8 cellular contexts compared by ENCODE assay signal in the genomic region with DNA sequence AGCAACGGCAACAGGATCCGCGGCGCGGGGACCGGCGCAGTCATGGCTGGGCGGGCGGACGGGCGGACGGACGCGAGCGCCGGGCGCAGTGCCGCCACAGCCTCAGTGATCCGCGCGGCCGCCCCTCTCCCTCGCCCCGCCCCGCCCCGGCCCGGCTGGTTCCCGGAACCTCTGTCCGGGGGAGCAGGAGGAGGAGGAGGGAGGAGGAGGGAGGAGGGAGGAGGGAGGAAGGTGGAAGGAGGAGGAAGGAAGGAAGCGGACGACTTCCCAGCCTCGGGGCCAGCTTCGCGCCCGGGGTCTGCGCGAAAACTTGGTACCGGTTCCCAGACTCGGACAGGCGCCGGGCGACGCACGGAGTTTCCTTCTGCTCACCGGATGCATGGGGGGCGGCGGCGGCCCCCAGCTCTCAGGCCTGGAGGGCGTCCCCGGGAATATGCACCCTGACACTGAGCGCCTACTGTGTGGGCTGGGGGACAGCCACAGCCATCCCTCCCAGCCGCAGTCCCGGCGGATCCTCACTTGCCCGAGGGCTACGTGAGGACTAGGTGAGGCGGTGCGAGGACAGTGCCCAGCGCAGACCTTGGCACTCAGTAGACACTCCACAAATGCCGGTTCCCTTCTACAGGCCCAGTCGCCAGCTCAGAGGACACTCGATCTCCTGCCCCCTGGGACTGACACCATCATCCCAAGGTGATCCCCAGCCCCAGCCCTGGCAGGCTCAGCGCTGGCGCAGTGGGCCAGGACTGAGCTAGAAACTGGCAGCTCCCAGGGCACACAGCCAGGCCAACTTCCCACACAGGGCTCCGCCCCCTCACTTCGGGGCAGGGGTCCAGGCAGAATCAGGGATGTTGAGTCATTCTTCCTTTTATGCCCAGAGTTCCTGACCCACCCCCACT. TPM values are rescaled to one million over a fixed set of nuclear protein-coding genes. Genes with fewer than 3 reads are reported as not detected.
A peak's percentile ranks its signal among the peaks of the same experiment; 100 is the strongest.
DNase-seq lines count a peak whose midpoint lies in the region; ATAC-seq and TF ChIP-seq lines count a peak whose summit lies in the region.

A gene with protein sequence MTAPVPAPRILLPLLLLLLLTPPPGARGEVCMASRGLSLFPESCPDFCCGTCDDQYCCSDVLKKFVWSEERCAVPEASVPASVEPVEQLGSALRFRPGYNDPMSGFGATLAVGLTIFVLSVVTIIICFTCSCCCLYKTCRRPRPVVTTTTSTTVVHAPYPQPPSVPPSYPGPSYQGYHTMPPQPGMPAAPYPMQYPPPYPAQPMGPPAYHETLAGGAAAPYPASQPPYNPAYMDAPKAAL (minus strand): TSS at position 124 of the 896 bp plus-strand sequence. CDS start 80 bp downstream, at position 44.

- ATAC-seq in activated CD8-positive, alpha-beta T cell treated with anti-CD3 and anti-CD28 coated beads, Interleukin-2, amount 10 ng/mL, durations not matched to agents 7 days and 5 days = peak; percentile 75
- peak; percentile 61 for ATAC-seq in effector memory CD8-positive, alpha-beta T cell (replicated peaks)
- ATAC-seq in GM21367 (IDR thresholded peaks at IDR 0.05; ENCODE audit: unreplicated experiment) = no peak

- POLR2A ChIA-PET in activated CD8-positive, alpha-beta T cell treated with anti-CD3 and anti-CD28 coated beads, Interleukin-2, amount 10 ng/mL, durations not matched to agents 7 days and 5 days (lab: Charles Lee) = interaction anchor here (0.6 to 3.6 kb wide), 6 partner anchors 25 to 64 kb away, joined by 3 to 35 read pairs (median 7); a partner anchor contains a TSS

- CTCF ChIA-PET in activated CD8-positive, alpha-beta T cell treated with anti-CD3 and anti-CD28 coated beads, Interleukin-2, amount 10 ng/mL, durations not matched to agents 7 days and 5 days (lab: Charles Lee) = interaction anchor here (1.1 to 10.0 kb wide), 6 partner anchors 8 to 68 kb away, joined by 3 to 117 read pairs (median 4); no protein-coding TSS in a partner anchor

- no peaks in the 10 kb centered on the region for H3K9me3 Mint-ChIP-seq in activated CD8-positive, alpha-beta T cell treated with anti-CD3 and anti-CD28 coated beads, Interleukin-2, amount 10 ng/mL, durations not matched to agents 7 days and 5 days (ENCODE audit: insufficient read depth)
- H3K9me3 Mint-ChIP-seq in effector memory CD8-positive, alpha-beta T cell = no peaks in the 10 kb centered on the region

- H3K27me3 Mint-ChIP-seq in activated CD8-positive, alpha-beta T cell treated with anti-CD3 and anti-CD28 coated beads, Interleukin-2, amount 10 ng/mL, durations not matched to agents 7 days and 5 days (ENCODE audit: low read depth) = no peaks in the 10 kb centered on the region
- H3K27me3 Mint-ChIP-seq in effector memory CD8-positive, alpha-beta T cell = no peaks in the 10 kb centered on the region

- in situ Hi-C loops in GM13976 (cut with MboI; ENCODE audit: low sequenced_read_pairs, unreplicated experiment) = no loop called here

- peak within 1 kb of the TSS; percentile 79 for H3K4me3 Mint-ChIP-seq in activated CD8-positive, alpha-beta T cell treated with anti-CD3 and anti-CD28 coated beads, Interleukin-2, amount 10 ng/mL, durations not matched to agents 7 days and 5 days
- H3K4me3 Mint-ChIP-seq in effector memory CD8-positive, alpha-beta T cell = peak within 1 kb of the TSS; percentile 83 to 86

- H3K4me1 Mint-ChIP-seq in activated CD8-positive, alpha-beta T cell treated with anti-CD3 and anti-CD28 coated beads, Interleukin-2, amount 10 ng/mL, durations not matched to agents 7 days and 5 days (ENCODE audit: low read depth) = peaks cover 64% of the 10 kb centered on the region
- H3K4me1 Mint-ChIP-seq in effector memory CD8-positive, alpha-beta T cell (ENCODE audit: low read depth in 2 of 2) = peaks cover 45 to 55% of the 10 kb centered on the region in 2 donors

- TF ChIP-seq CTCF in GM13976 (IDR thresholded peaks at IDR 0.05; ENCODE audit: borderline replicate concordance, control extremely low read depth, extremely low read depth, insufficient read depth, missing control alignments) = no peak

- peak; percentile 82 for DNase-seq in GM13976 (ENCODE audit: low spot score)
- DNase-seq in MV-4-11 (lab: John Stamatoyannopoulos, UW) = peak; percentile 5
- peak; percentile 64 for DNase-seq in activated CD8-positive, alpha-beta T cell treated with anti-CD3 and anti-CD28 coated beads, Interleukin-2, amount 10 ng/mL, durations not matched to agents 7 days and 5 days
- DNase-seq in effector memory CD8-positive, alpha-beta T cell = peak; percentile 40 to 46 (median 45)
- DNase-seq in lung microvascular endothelial cell (ENCODE audit: low read depth in 2 of 2) = peak; percentile 63 to 85
- peak in 2 of 3 experiments; percentile 26 to 43 for DNase-seq in stimulated activated CD4-positive, alpha-beta T cell treated with anti-CD3 and anti-CD28 coated beads, TNF-alpha, amount 100 ng/mL, for 4 hours (ENCODE audit: low read depth in 3 of 3)
- DNase-seq in NCI-H2081 (lab: John Stamatoyannopoulos, UW) = no peak

- peaks cover 19% of the 10 kb centered on the region for H3K36me3 Mint-ChIP-seq in activated CD8-positive, alpha-beta T cell treated with anti-CD3 and anti-CD28 coated beads, Interleukin-2, amount 10 ng/mL, durations not matched to agents 7 days and 5 days (ENCODE audit: low read depth)
- H3K36me3 Mint-ChIP-seq in effector memory CD8-positive, alpha-beta T cell (ENCODE audit: insufficient read depth) = peaks cover under 1% of the 10 kb centered on the region

- H3K27ac Mint-ChIP-seq in activated CD8-positive, alpha-beta T cell treated with anti-CD3 and anti-CD28 coated beads, Interleukin-2, amount 10 ng/mL, durations not matched to agents 7 days and 5 days = peak within 1 kb of the TSS; percentile 79
- peak within 1 kb of the TSS; percentile 90 to 91 for H3K27ac Mint-ChIP-seq in effector memory CD8-positive, alpha-beta T cell

RNA-seq across cellular contexts. Expression of the gene that starts here (rescaled TPM):
- total RNA-seq in activated CD8-positive, alpha-beta T cell treated with anti-CD3 and anti-CD28 coated beads, Interleukin-2, amount 10 ng/mL, durations not matched to agents 7 days and 5 days = 100 to 1,000 TPM; 195 to 201 TPM
- 65.6 and 68.5 TPM in 2 replicates for total RNA-seq in lung microvascular endothelial cell

Comparison
In these comparisons a context has a peak if more than half of its experiments do, and no peak if none do; other contexts are left out.
1. DNase-seq: peak in GM13976 (single experiment), MV-4-11 (single experiment), activated CD8-positive, alpha-beta T cell treated with anti-CD3 and anti-CD28 coated beads, Interleukin-2, amount 10 ng/mL, durations not matched to agents 7 days and 5 days (single experiment), effector memory CD8-positive, alpha-beta T cell (3 of 3), lung microvascular endothelial cell (2 of 2) and stimulated activated CD4-positive, alpha-beta T cell treated with anti-CD3 and anti-CD28 coated beads, TNF-alpha, amount 100 ng/mL, for 4 hours (2 of 3); none in NCI-H2081 (0 of 2).